10 cellular contexts compared by ENCODE assay signal in genomic region chr21:33976980-33977720, GRCh38.
DNase-seq lines count a peak whose midpoint lies in the region; ATAC-seq and TF ChIP-seq lines count a peak whose summit lies in the region.
"Had no signal": no experiment of that assay in that cellular context is flagged by ENCODE, and none has a peak within 500 bp of the region (broad histone marks: within the 10 kb centered on the region; RNA-seq: fewer than 3 reads in every experiment).

No MANE protein-coding gene starts in this region.

- POLR2A ChIA-PET in CD4-positive, alpha-beta T cell (lab: Charles Lee): interaction anchor here (0.6 to 3.8 kb wide), 7 partner anchors 28 to 371 kb away, joined by 3 to 43 read pairs (median 4); no protein-coding TSS in a partner anchor

- peak overlapping the region; percentile 49 for H3K4me3 Mint-ChIP-seq in CD4-positive, alpha-beta T cell
- peak overlapping the region in 1 of 3 experiments; percentile 29 for H3K4me3 Mint-ChIP-seq in nephron

- intact Hi-C loops in CD4-positive, alpha-beta T cell (cut with DNase I, micrococcal nuclease): loop anchor here (5.0 kb wide), 2 partner anchors 40 to 55 kb away; no protein-coding TSS in a partner anchor
- intact Hi-C loops in ascending aorta (cut with DNase I): no loop called here

- no peak for TF ChIP-seq CTCF in CD4-positive, alpha-beta T cell (IDR thresholded peaks at IDR 0.05)
- no peak for TF ChIP-seq CTCF in ascending aorta (IDR thresholded peaks at IDR 0.05)
- no peak for TF ChIP-seq CTCF in nephron (IDR thresholded peaks at IDR 0.05; ENCODE audit: unreplicated experiment in 3 of 3)
- TF ChIP-seq CTCF in BE2C (IDR thresholded peaks at IDR 0.05; ENCODE audit: low read depth, low read length): no peak

- H3K4me3 ChIP-seq in ascending aorta (no peak overlapping the region), BE2C (ENCODE audit: low read depth, low read length) (no peak overlapping the region)
- H3K4me3 ChIP-seq: PC-9, sigmoid colon had no signal

- no peak for ATAC-seq in CD4-positive, alpha-beta T cell (ENCODE audit: poor library complexity)

- H3K4me1 ChIP-seq in ascending aorta (peaks cover 18 to 22% of the 10 kb centered on the region in 2 donors), BE2C (no peaks in the 10 kb centered on the region)

- DNase-seq in CD4-positive, alpha-beta T cell: no peak
- DNase-seq in ascending aorta (ENCODE audit: low spot score in 2 of 2): peak in 1 of 2 donors; percentile 64
- DNase-seq in hippocampal formation (lab: John Stamatoyannopoulos, UW): no peak
- no peak for DNase-seq in T-helper 9 cell
- DNase-seq in BE2C: no peak
- DNase-seq in COLO668 (lab: John Stamatoyannopoulos, UW; ENCODE audit: unreplicated experiment): no peak

- peak overlapping the region; percentile 88 for H3K27ac Mint-ChIP-seq in CD4-positive, alpha-beta T cell
- peak overlapping the region; percentile 93 to 98 (median 98) for H3K27ac Mint-ChIP-seq in nephron

- CTCF ChIA-PET in CD4-positive, alpha-beta T cell (lab: Charles Lee): interaction anchor here (3.5 to 3.9 kb wide), 2 partner anchors 53 to 96 kb away, joined by 8 to 20 read pairs; partner anchors contain the start of genes MRPS6 and SLC5A3

- no peaks in the 10 kb centered on the region for H3K9me3 ChIP-seq in CD4-positive, alpha-beta T cell (ENCODE audit: control insufficient read depth, low read length)
- H3K9me3 ChIP-seq in KOPT-K1 (ENCODE audit: insufficient read depth, low read length, poor library complexity, severe bottlenecking) (no peaks in the 10 kb centered on the region), ascending aorta (no peaks in the 10 kb centered on the region), BE2C (no peaks in the 10 kb centered on the region)
- H3K9me3 ChIP-seq: sigmoid colon had no signal

- H3K27me3 ChIP-seq in CD4-positive, alpha-beta T cell (ENCODE audit: control insufficient read depth, insufficient read depth, low read length): no peaks in the 10 kb centered on the region
- H3K27me3 ChIP-seq in ascending aorta (no peaks in the 10 kb centered on the region), BE2C (peaks cover 7% of the 10 kb centered on the region)
- H3K27me3 ChIP-seq: sigmoid colon had no signal

- H3K36me3 ChIP-seq in KOPT-K1 (ENCODE audit: insufficient read depth, low read length) (no peaks in the 10 kb centered on the region), ascending aorta (no peaks in the 10 kb centered on the region), BE2C (no peaks in the 10 kb centered on the region)
- H3K36me3 ChIP-seq: sigmoid colon had no signal

- H3K27me3 Mint-ChIP-seq in CD4-positive, alpha-beta T cell: no peaks in the 10 kb centered on the region
- no peaks in the 10 kb centered on the region for H3K27me3 Mint-ChIP-seq in nephron (ENCODE audit: low read depth)

- peaks cover 5% of the 10 kb centered on the region for H3K36me3 Mint-ChIP-seq in CD4-positive, alpha-beta T cell (ENCODE audit: low read depth)
- H3K36me3 Mint-ChIP-seq in nephron (ENCODE audit: low read depth): no peaks in the 10 kb centered on the region

- H3K27ac ChIP-seq in CD4-positive, alpha-beta T cell (ENCODE audit: low read depth, low read length): peak overlapping the region; percentile 65
- H3K27ac ChIP-seq in KOPT-K1 (ENCODE audit: low read depth, low read length, poor library complexity, severe bottlenecking): peak overlapping the region; percentile 76
- peak overlapping the region; percentile 81 to 89 for H3K27ac ChIP-seq in ascending aorta
- H3K27ac ChIP-seq: PC-9 had no signal

- H3K4me1 Mint-ChIP-seq in CD4-positive, alpha-beta T cell (ENCODE audit: low read depth): peaks cover 50% of the 10 kb centered on the region
- peaks cover 45% of the 10 kb centered on the region for H3K4me1 Mint-ChIP-seq in nephron

- no peaks in the 10 kb centered on the region for H3K9me3 Mint-ChIP-seq in CD4-positive, alpha-beta T cell
- H3K9me3 Mint-ChIP-seq in nephron: no peaks in the 10 kb centered on the region
